16 cellular contexts compared by ENCODE assay signal in the genomic region with DNA sequence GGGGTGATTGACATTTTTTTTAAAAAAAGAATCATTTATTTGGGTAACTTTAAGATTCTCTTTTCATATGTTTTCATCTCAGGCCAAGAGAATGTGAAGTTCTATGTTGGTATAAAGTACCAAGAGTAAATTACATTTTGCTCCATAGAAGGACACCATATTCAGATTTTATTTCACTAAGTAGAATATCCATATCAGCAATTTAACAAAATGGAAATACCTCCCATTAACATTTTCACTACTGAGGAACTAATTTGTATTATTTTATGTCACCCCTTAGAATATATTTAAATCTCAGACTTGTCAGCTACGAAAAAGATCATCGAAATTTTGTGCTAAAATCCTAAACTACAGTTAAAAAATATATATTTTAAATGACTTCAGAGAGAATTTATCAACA.
DNase-seq lines count a peak whose midpoint lies in the region; ATAC-seq, FAIRE-seq and TF ChIP-seq lines count a peak whose summit lies in the region.
"Had no signal": no experiment of that assay in that cellular context is flagged by ENCODE, and none has a peak within 500 bp of the region (broad histone marks: within the 10 kb centered on the region; RNA-seq: fewer than 3 reads in every experiment).

No MANE protein-coding gene starts in this region.

- peak; percentile 84 for FAIRE-seq in G401.6 (lab: Jason Lieb, UNC)
- no peak for FAIRE-seq in K562 (lab: Jason Lieb, UNC)
- FAIRE-seq in kidney (lab: Jason Lieb, UNC), result peak; percentile 37
- FAIRE-seq: HTR-8/SVneo had no signal

- TF ChIP-seq EP300 in K562 (IDR thresholded peaks at IDR 0.05; ENCODE audit: low read length), result no peak

- H3K36me3 ChIP-seq in HUES6 (ENCODE audit: control insufficient read depth, insufficient read depth, low read length), result no peaks in the 10 kb centered on the region
- no peaks in the 10 kb centered on the region for H3K36me3 ChIP-seq in K562 (ENCODE audit: control insufficient read depth, insufficient read depth, low read length)
- H3K36me3 ChIP-seq in kidney (ENCODE audit: control insufficient read depth in 1 of 2, insufficient read depth in 2 of 2, low read length in 2 of 2), result no peaks in the 10 kb centered on the region
- H3K36me3 ChIP-seq: BLaER1 had no signal

- H3K4me3 ChIP-seq in HUES6 (ENCODE audit: low read depth, low read length), result no peak overlapping the region
- H3K4me3 ChIP-seq in K562, result no peak overlapping the region
- H3K4me3 ChIP-seq in kidney (ENCODE audit: low read length in 2 of 2), result no peak overlapping the region
- H3K4me3 ChIP-seq: BLaER1 had no signal

- H4K20me1 ChIP-seq in K562 (replicated peaks; ENCODE audit: control insufficient read depth, insufficient read depth, low read length), result no peaks in the 10 kb centered on the region
- H4K20me1 ChIP-seq: BLaER1 had no signal

- peak overlapping the region; percentile 96 for H3K27ac ChIP-seq in HUES6 (ENCODE audit: low read depth, low read length)
- H3K27ac ChIP-seq in K562 (ENCODE audit: extremely low read depth, low read depth, low read length), result no peak overlapping the region
- no peak overlapping the region for H3K27ac ChIP-seq in kidney (ENCODE audit: low read depth in 2 of 2, low read length in 2 of 2)
- H3K27ac ChIP-seq: BLaER1, GM23248 had no signal

- WGBS in K562 (ENCODE audit: insufficient coverage, low coverage, missing lambda C conversion rate), result 20% methylated on average over 2 of the region's 2 CpGs

- H3K9ac ChIP-seq in HUES6 (ENCODE audit: low read length) (no peak overlapping the region), K562 (ENCODE audit: insufficient read depth in 1 of 2, low read depth in 2 of 2, low read length in 2 of 2) (no peak overlapping the region), kidney (ENCODE audit: low read length in 2 of 2) (no peak overlapping the region)
- H3K9ac ChIP-seq: BLaER1, GM23248 had no signal

- no peak overlapping the region for H3K4me2 ChIP-seq in K562 (ENCODE audit: insufficient read depth, low read length)

- CTCF ChIA-PET in K562 (lab: Yijun Ruan, JAX; ENCODE audit: low intra/inter-chr PET ratio), result no interaction called here

- intact Hi-C loops in K562 (cut with micrococcal nuclease) (loop anchor here (5.0 to 10.0 kb wide), 2 partner anchors 65 to 418 kb away; no protein-coding TSS in a partner anchor), kidney (cut with DNase I) (no loop called here)

- no TSS peak for BruUV-seq in K562 (replicated peaks; lab: Mats Ljungman, UMichigan)

- H3K9me1 ChIP-seq in K562 (ENCODE audit: control insufficient read depth, insufficient read depth, low read length), result no peaks in the 10 kb centered on the region

- POLR2A ChIA-PET in K562 (lab: Yijun Ruan, JAX), result no interaction called here

- H3K27me3 ChIP-seq in HUES6 (ENCODE audit: control insufficient read depth, insufficient read depth, low read length) (no peaks in the 10 kb centered on the region), K562 (ENCODE audit: control insufficient read depth in 2 of 2, insufficient read depth in 2 of 2, low read length in 2 of 2) (no peaks in the 10 kb centered on the region)
- H3K27me3 ChIP-seq: BLaER1 had no signal

- H3K4me1 ChIP-seq in HUES6 (ENCODE audit: control insufficient read depth, insufficient read depth, low read length) (peaks cover 33% of the 10 kb centered on the region), K562 (replicated peaks in 1 of 2; ENCODE audit: control insufficient read depth in 2 of 2, insufficient read depth in 2 of 2, low read length in 2 of 2) (peaks cover 0 to 25% of the 10 kb centered on the region in 2 experiments; a peak in 3 of 5 replicates), kidney (ENCODE audit: control insufficient read depth in 1 of 2, insufficient read depth in 1 of 2, low read depth in 1 of 2, low read length in 2 of 2) (no peaks in the 10 kb centered on the region)

- in situ Hi-C loops in K562 (cut with MboI), result no loop called here

- TF ChIP-seq RAD21 in K562 (CRISPR knock-in tag; conservative IDR thresholded peaks at IDR 0.05 in 1 of 2, IDR thresholded peaks at IDR 0.05 in 1 of 2), result no peak

- DNase-seq in K562 (ENCODE audit: extremely low read depth in 1 of 4, low spot score in 3 of 4) (no peak), kidney (no peak), HuH-7 (ENCODE audit: low spot score) (no peak)
- DNase-seq: 8988T; AML-193; CD8-positive, alpha-beta memory T cell; GM23248; HCEC 1CT; HFFc6 had no signal

- TF ChIP-seq CTCF in K562 (IDR thresholded peaks at IDR 0.05 in 2 of 3, conservative IDR thresholded peaks at IDR 0.05 in 1 of 3; ENCODE audit: insufficient read depth in 2 of 3, low read depth in 1 of 3, low read length in 3 of 3) (no peak), kidney (IDR thresholded peaks at IDR 0.05; ENCODE audit: borderline replicate concordance, extremely low read depth, insufficient read depth) (no peak)

- TF ChIP-seq POLR2A in K562 (conservative IDR thresholded peaks at IDR 0.05), result no peak

- H3K79me2 ChIP-seq in K562 (ENCODE audit: control insufficient read depth, insufficient read depth, low read length), result no peaks in the 10 kb centered on the region

- no peak for ATAC-seq in K562
- ATAC-seq in HG03108 (IDR thresholded peaks at IDR 0.05; ENCODE audit: unreplicated experiment), result no peak
- ATAC-seq in GM18867 (IDR thresholded peaks at IDR 0.05; ENCODE audit: unreplicated experiment), result no peak

- no peak overlapping the region for H2AFZ ChIP-seq in K562 (ENCODE audit: low read depth, low read length)

- H3K9me3 ChIP-seq in HUES6 (ENCODE audit: control insufficient read depth, insufficient read depth, low read depth, low read length) (no peaks in the 10 kb centered on the region), K562 (replicated peaks; ENCODE audit: control insufficient read depth, insufficient read depth, low read depth, low read length) (no peaks in the 10 kb centered on the region), kidney (ENCODE audit: control insufficient read depth in 1 of 2, low read length in 2 of 2) (no peaks in the 10 kb centered on the region)
- H3K9me3 ChIP-seq: BLaER1, Caco-2 had no signal

TF ChIP-seq in K562, 482 proteins besides CTCF, POLR2A, EP300 and RAD21 (continues in another document):
- TF ChIP-seq ZNF3 (CRISPR knock-in tag; IDR thresholded peaks at IDR 0.05), result no peak
- TF ChIP-seq ARNT (IDR thresholded peaks at IDR 0.05), result no peak
- TF ChIP-seq, protein P1, sequence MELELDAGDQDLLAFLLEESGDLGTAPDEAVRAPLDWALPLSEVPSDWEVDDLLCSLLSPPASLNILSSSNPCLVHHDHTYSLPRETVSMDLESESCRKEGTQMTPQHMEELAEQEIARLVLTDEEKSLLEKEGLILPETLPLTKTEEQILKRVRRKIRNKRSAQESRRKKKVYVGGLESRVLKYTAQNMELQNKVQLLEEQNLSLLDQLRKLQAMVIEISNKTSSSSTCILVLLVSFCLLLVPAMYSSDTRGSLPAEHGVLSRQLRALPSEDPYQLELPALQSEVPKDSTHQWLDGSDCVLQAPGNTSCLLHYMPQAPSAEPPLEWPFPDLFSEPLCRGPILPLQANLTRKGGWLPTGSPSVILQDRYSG (tag; conservative IDR thresholded peaks at IDR 0.05; ENCODE audit: low read depth), result no peak
- 0 out of 2 replicates have a peak, but pooled peaks have one; percentile 15 for TF ChIP-seq MAFF (IDR thresholded peaks at IDR 0.05; ENCODE audit: low read length)
- peak; percentile 73; the same call in 1 of the 2 replicates for TF ChIP-seq C11orf30 (IDR thresholded peaks at IDR 0.05; ENCODE audit: low read depth)
- no peak for TF ChIP-seq MAZ (CRISPR knock-in tag; conservative IDR thresholded peaks at IDR 0.05 in 1 of 2, IDR thresholded peaks at IDR 0.05 in 1 of 2)
- TF ChIP-seq, protein P2, sequence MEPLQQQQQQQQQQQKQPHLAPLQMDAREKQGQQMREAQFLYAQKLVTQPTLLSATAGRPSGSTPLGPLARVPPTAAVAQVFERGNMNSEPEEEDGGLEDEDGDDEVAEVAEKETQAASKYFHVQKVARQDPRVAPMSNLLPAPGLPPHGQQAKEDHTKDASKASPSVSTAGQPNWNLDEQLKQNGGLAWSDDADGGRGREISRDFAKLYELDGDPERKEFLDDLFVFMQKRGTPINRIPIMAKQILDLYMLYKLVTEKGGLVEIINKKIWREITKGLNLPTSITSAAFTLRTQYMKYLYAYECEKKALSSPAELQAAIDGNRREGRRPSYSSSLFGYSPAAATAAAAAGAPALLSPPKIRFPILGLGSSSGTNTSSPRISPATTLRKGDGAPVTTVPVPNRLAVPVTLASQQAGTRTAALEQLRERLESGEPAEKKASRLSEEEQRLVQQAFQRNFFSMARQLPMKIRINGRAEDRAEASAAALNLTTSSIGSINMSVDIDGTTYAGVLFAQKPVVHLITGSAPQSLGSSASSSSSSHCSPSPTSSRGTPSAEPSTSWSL (CRISPR knock-in tag; IDR thresholded peaks at IDR 0.05; ENCODE audit: borderline replicate concordance), result no peak
- no peak for TF ChIP-seq SMC3 (conservative IDR thresholded peaks at IDR 0.05; ENCODE audit: insufficient read depth, low read depth, low read length)
- TF ChIP-seq ZNF23 (CRISPR knock-in tag; IDR thresholded peaks at IDR 0.05), result no peak
- TF ChIP-seq, protein P3, sequence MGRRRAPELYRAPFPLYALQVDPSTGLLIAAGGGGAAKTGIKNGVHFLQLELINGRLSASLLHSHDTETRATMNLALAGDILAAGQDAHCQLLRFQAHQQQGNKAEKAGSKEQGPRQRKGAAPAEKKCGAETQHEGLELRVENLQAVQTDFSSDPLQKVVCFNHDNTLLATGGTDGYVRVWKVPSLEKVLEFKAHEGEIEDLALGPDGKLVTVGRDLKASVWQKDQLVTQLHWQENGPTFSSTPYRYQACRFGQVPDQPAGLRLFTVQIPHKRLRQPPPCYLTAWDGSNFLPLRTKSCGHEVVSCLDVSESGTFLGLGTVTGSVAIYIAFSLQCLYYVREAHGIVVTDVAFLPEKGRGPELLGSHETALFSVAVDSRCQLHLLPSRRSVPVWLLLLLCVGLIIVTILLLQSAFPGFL (CRISPR knock-in tag; IDR thresholded peaks at IDR 0.05), result no peak
- TF ChIP-seq DDX20 (tag; IDR thresholded peaks at IDR 0.05; ENCODE audit: low read depth), result no peak
- peak; percentile 89 for TF ChIP-seq ZNF316 (IDR thresholded peaks at IDR 0.05)
- TF ChIP-seq, protein P4, sequence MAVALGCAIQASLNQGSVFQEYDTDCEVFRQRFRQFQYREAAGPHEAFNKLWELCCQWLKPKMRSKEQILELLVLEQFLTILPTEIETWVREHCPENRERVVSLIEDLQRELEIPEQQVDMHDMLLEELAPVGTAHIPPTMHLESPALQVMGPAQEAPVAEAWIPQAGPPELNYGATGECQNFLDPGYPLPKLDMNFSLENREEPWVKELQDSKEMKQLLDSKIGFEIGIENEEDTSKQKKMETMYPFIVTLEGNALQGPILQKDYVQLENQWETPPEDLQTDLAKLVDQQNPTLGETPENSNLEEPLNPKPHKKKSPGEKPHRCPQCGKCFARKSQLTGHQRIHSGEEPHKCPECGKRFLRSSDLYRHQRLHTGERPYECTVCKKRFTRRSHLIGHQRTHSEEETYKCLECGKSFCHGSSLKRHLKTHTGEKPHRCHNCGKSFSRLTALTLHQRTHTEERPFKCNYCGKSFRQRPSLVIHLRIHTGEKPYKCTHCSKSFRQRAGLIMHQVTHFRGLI (CRISPR knock-in tag; IDR thresholded peaks at IDR 0.05), result no peak
- TF ChIP-seq KDM4B (IDR thresholded peaks at IDR 0.05; ENCODE audit: borderline replicate concordance in 2 of 2, low read depth in 1 of 2), result no peak
- 0 out of 2 replicates have a peak, but pooled peaks have one; percentile 14 for TF ChIP-seq MAFG (tag; conservative IDR thresholded peaks at IDR 0.05)
